Comparison of ENCODE assay signal across 8 cellular contexts in genomic region chr1:169367686-169368405, GRCh38. TPM values are rescaled to one million over a fixed set of nuclear protein-coding genes. Genes with fewer than 3 reads are reported as not detected.
DNase-seq lines count a peak whose midpoint lies in the region; ATAC-seq and TF ChIP-seq lines count a peak whose summit lies in the region.

BLZF1 (plus strand) TSS chr1:169368195; CDS start chr1:169369523, 1,328 bp downstream.
NME7 (minus strand) TSS chr1:169367797; CDS start chr1:169367710, 87 bp downstream.

- no peaks in the 10 kb centered on the region for H3K9me3 ChIP-seq in right lobe of liver

- peaks cover 0 to 8% (median 0%) of the 10 kb centered on the region in 4 donors for H3K4me1 ChIP-seq in right lobe of liver

- WGBS in right lobe of liver (ENCODE audit: insufficient coverage, low coverage, low lambda C conversion rate, missing lambda C conversion rate), result 1% methylated on average over 27 of the region's 37 CpGs

- DNase-seq in NCI-H774 (lab: John Stamatoyannopoulos, UW) (peak; percentile 98), ecto neural progenitor cell (ENCODE audit: low spot score) (peak; percentile 95), right lobe of liver (peak; percentile 96 to 98 (median 97))
- peak; percentile 98 to 99 for DNase-seq in activated CD4-positive, alpha-beta T cell treated with anti-CD3 and anti-CD28 coated beads, Interleukin-2, amount 50 U/mL, for 4 hours
- peak; percentile 95 to 98 for DNase-seq in stimulated activated CD4-positive, alpha-beta T cell treated with anti-CD3 and anti-CD28 coated beads, Interleukin-4, amount 100 ng/mL, for 4 hours

- H3K36me3 ChIP-seq in right lobe of liver, result peaks cover 0 to 11% (median 0%) of the 10 kb centered on the region in 4 donors

- peak within 1 kb of the TSS; percentile 65 to 72 (median 70) for H3K4me3 ChIP-seq in right lobe of liver

- TF ChIP-seq CTCF in C4-2B (conservative IDR thresholded peaks at IDR 0.05) (no peak), right lobe of liver (IDR thresholded peaks at IDR 0.05) (no peak)

- H3K27ac ChIP-seq in C4-2B, result peak within 1 kb of the TSS; percentile 85
- H3K27ac ChIP-seq in right lobe of liver, result peak within 1 kb of the TSS; percentile 58 to 80 (median 65)

- ATAC-seq in GM19397 (IDR thresholded peaks at IDR 0.05; ENCODE audit: unreplicated experiment), result peak; percentile 98
- peak; percentile 85 for ATAC-seq in HG03565 (IDR thresholded peaks at IDR 0.05; ENCODE audit: unreplicated experiment)
- ATAC-seq in right lobe of liver, result peak; percentile 99 to 100 (median 100)

- intact Hi-C loops in right lobe of liver (cut with DNase I), result no loop called here

- H3K27me3 ChIP-seq in right lobe of liver, result no peaks in the 10 kb centered on the region

- peak; percentile 36 for TF ChIP-seq POLR2A in right lobe of liver (IDR thresholded peaks at IDR 0.05)

RNA-seq across cellular contexts. Expression of gene BLZF1, which starts in this region (rescaled TPM):
- total RNA-seq in right lobe of liver, result 10 to 100 TPM in 3 of 6 experiments, 1 to 10 TPM in 3; 8.2 to 13.2 (median 10.1) TPM

RNA-seq across cellular contexts. Expression of gene NME7, which starts in this region (rescaled TPM):
- total RNA-seq in right lobe of liver, result 1 to 10 TPM; 2.0 to 6.5 (median 5.3) TPM

Comparison
In these comparisons a context has a peak if more than half of its experiments do, and no peak if none do; other contexts are left out.
1. Peak in every context shown above with its lines: DNase-seq, ATAC-seq, H3K4me3 ChIP-seq and H3K27ac ChIP-seq.